Comparison of ENCODE assay signal across 11 cellular contexts in genomic region chr12:119869720-119870119, GRCh38. TPM values are rescaled to one million over a fixed set of nuclear protein-coding genes. Genes with fewer than 3 reads are reported as not detected.
A peak's percentile ranks its signal among the peaks of the same experiment; 100 is the strongest.
DNase-seq lines count a peak whose midpoint lies in the region; ATAC-seq, FAIRE-seq and TF ChIP-seq lines count a peak whose summit lies in the region.
"Had no signal": no experiment of that assay in that cellular context is flagged by ENCODE, and none has a peak within 500 bp of the region (broad histone marks: within the 10 kb centered on the region; RNA-seq: fewer than 3 reads in every experiment).

No MANE protein-coding gene starts in this region.

- TF ChIP-seq POLR2A in esophagus muscularis mucosa (IDR thresholded peaks at IDR 0.05; ENCODE audit: low read depth) = no peak

- H3K4me3 ChIP-seq in fibroblast of the aortic adventitia (ENCODE audit: low read depth, low read length) = no peak overlapping the region
- H3K4me3 ChIP-seq in small intestine (ENCODE audit: low read depth in 1 of 2, low read length in 2 of 2) = no peak overlapping the region
- no peak overlapping the region for H3K4me3 ChIP-seq in pancreas
- H3K4me3 ChIP-seq in esophagus muscularis mucosa = no peak overlapping the region
- H3K4me3 ChIP-seq: PC-9 had no signal

- TF ChIP-seq CTCF in fibroblast of the aortic adventitia (IDR thresholded peaks at IDR 0.05; ENCODE audit: insufficient read depth, low read length) (no peak), pancreas (IDR thresholded peaks at IDR 0.05) (no peak), esophagus muscularis mucosa (IDR thresholded peaks at IDR 0.05) (no peak)

- H3K4me1 Mint-ChIP-seq in activated T-helper 2 cell treated with anti-CD3 and anti-CD28 coated beads, Interferon-gamma antibody, Interleukin-2, Interleukin-4, amounts not matched to agents 10 μg/mL and 5 μg/mL and 100 μg/mL, durations not matched to agents 14 hours and 24 hours and 36 hours (ENCODE audit: low read depth) = no peaks in the 10 kb centered on the region

- no peaks in the 10 kb centered on the region for H3K9me3 Mint-ChIP-seq in activated T-helper 2 cell treated with anti-CD3 and anti-CD28 coated beads, Interferon-gamma antibody, Interleukin-2, Interleukin-4, amounts not matched to agents 10 μg/mL and 5 μg/mL and 100 μg/mL, durations not matched to agents 14 hours and 24 hours and 36 hours
- H3K9me3 Mint-ChIP-seq: activated CD4-positive, alpha-beta memory T cell treated with anti-CD3 and anti-CD28 coated beads for 36 hours had no signal

- H3K27ac Mint-ChIP-seq in activated T-helper 2 cell treated with anti-CD3 and anti-CD28 coated beads, Interferon-gamma antibody, Interleukin-2, Interleukin-4, amounts not matched to agents 10 μg/mL and 5 μg/mL and 100 μg/mL, durations not matched to agents 14 hours and 24 hours and 36 hours = no peak overlapping the region
- H3K27ac Mint-ChIP-seq: activated CD4-positive, alpha-beta memory T cell treated with anti-CD3 and anti-CD28 coated beads for 36 hours had no signal

- no peaks in the 10 kb centered on the region for H3K27me3 Mint-ChIP-seq in activated T-helper 2 cell treated with anti-CD3 and anti-CD28 coated beads, Interferon-gamma antibody, Interleukin-2, Interleukin-4, amounts not matched to agents 10 μg/mL and 5 μg/mL and 100 μg/mL, durations not matched to agents 14 hours and 24 hours and 36 hours (ENCODE audit: low read depth)
- H3K27me3 Mint-ChIP-seq: activated CD4-positive, alpha-beta memory T cell treated with anti-CD3 and anti-CD28 coated beads for 36 hours had no signal

- TF ChIP-seq EP300 in esophagus muscularis mucosa (IDR thresholded peaks at IDR 0.05) = no peak

- no peaks in the 10 kb centered on the region for H3K27me3 ChIP-seq in small intestine (ENCODE audit: control insufficient read depth in 2 of 2, insufficient read depth in 2 of 2, low read length in 2 of 2)
- no peaks in the 10 kb centered on the region for H3K27me3 ChIP-seq in pancreas
- H3K27me3 ChIP-seq in esophagus muscularis mucosa = no peaks in the 10 kb centered on the region

- DNase-seq in HCEC 1CT = peak; percentile 96
- DNase-seq in fibroblast of the aortic adventitia (ENCODE audit: low read depth) = peak; percentile 95
- peak; percentile 16 for DNase-seq in small intestine
- no peak for DNase-seq in pancreas
- DNase-seq in activated T-helper 2 cell treated with anti-CD3 and anti-CD28 coated beads, Interferon-gamma antibody, Interleukin-2, Interleukin-4, amounts not matched to agents 10 μg/mL and 5 μg/mL and 100 μg/mL, durations not matched to agents 14 hours and 24 hours and 36 hours (ENCODE audit: low spot score) = no peak
- DNase-seq in GM19239 (ENCODE audit: insufficient read length, low spot score) = no peak
- no peak for DNase-seq in esophagus muscularis mucosa (ENCODE audit: extremely low spot score)
- DNase-seq: activated CD4-positive, alpha-beta memory T cell treated with anti-CD3 and anti-CD28 coated beads for 36 hours; NCI-H1105 had no signal

- no peak overlapping the region for H3K4me3 Mint-ChIP-seq in activated T-helper 2 cell treated with anti-CD3 and anti-CD28 coated beads, Interferon-gamma antibody, Interleukin-2, Interleukin-4, amounts not matched to agents 10 μg/mL and 5 μg/mL and 100 μg/mL, durations not matched to agents 14 hours and 24 hours and 36 hours (ENCODE audit: low read depth)
- H3K4me3 Mint-ChIP-seq: activated CD4-positive, alpha-beta memory T cell treated with anti-CD3 and anti-CD28 coated beads for 36 hours had no signal

- H3K9me3 ChIP-seq in small intestine (ENCODE audit: control insufficient read depth, low read depth) (no peaks in the 10 kb centered on the region), pancreas (no peaks in the 10 kb centered on the region), esophagus muscularis mucosa (no peaks in the 10 kb centered on the region)

- peaks cover 63% of the 10 kb centered on the region for H3K36me3 Mint-ChIP-seq in activated T-helper 2 cell treated with anti-CD3 and anti-CD28 coated beads, Interferon-gamma antibody, Interleukin-2, Interleukin-4, amounts not matched to agents 10 μg/mL and 5 μg/mL and 100 μg/mL, durations not matched to agents 14 hours and 24 hours and 36 hours (ENCODE audit: low read depth)

- 79 to 86% (median 81%) methylated on average over 5 of the region's 5 CpGs for WGBS in small intestine, 3 donors
- 95 to 96% methylated on average over 5 of the region's 5 CpGs for WGBS in pancreas, 2 donors
- 57% methylated on average over 5 of the region's 5 CpGs for WGBS in esophagus muscularis mucosa

- H3K27ac ChIP-seq in small intestine (ENCODE audit: low read depth in 1 of 2, low read length in 1 of 2) = no peak overlapping the region
- no peak overlapping the region for H3K27ac ChIP-seq in pancreas
- no peak overlapping the region for H3K27ac ChIP-seq in esophagus muscularis mucosa (replicated peaks in 1 of 4)
- H3K27ac ChIP-seq: PC-9 had no signal

- ATAC-seq in SK-N-SH treated with all-trans-retinoic acid at 6 μM for 48 hours (peak; percentile 91), pancreas (no peak)

- H3K36me3 ChIP-seq in small intestine (ENCODE audit: control insufficient read depth in 2 of 2, insufficient read depth in 2 of 2, low read length in 2 of 2) = peaks cover 0 to 2% of the 10 kb centered on the region in 2 donors
- no peaks in the 10 kb centered on the region for H3K36me3 ChIP-seq in pancreas
- no peaks in the 10 kb centered on the region for H3K36me3 ChIP-seq in esophagus muscularis mucosa

- no peak for FAIRE-seq in small intestine (lab: Jason Lieb, UNC)
- FAIRE-seq in pancreas (lab: Jason Lieb, UNC) = no peak
- FAIRE-seq in GM19239 (lab: Jason Lieb, UNC) = no peak

- intact Hi-C loops in pancreas (cut with DNase I) (no loop called here), esophagus muscularis mucosa (cut with DNase I) (no loop called here)
- intact Hi-C loops in activated T-helper 2 cell treated with anti-CD3 and anti-CD28 coated beads, Interferon-gamma antibody, Interleukin-2, Interleukin-4, amounts not matched to agents 10 μg/mL and 5 μg/mL and 100 μg/mL, durations not matched to agents 14 hours and 24 hours and 36 hours (cut with micrococcal nuclease) = no loop called here

- H3K4me1 ChIP-seq in small intestine (ENCODE audit: control insufficient read depth in 2 of 2, insufficient read depth in 1 of 2, low read depth in 1 of 2, low read length in 1 of 2) (no peaks in the 10 kb centered on the region), pancreas (no peaks in the 10 kb centered on the region), esophagus muscularis mucosa (no peaks in the 10 kb centered on the region)

TF ChIP-seq in SK-N-SH treated with all-trans-retinoic acid at 6 μM for 48 hours, 23 proteins besides CTCF, POLR2A, EP300 and RAD21:
- TF ChIP-seq ZFP3 (CRISPR knock-in tag; IDR thresholded peaks at IDR 0.05) = no peak

RNA-seq across cellular contexts. Expression of gene CIT, which starts 7.4 kb away (rescaled TPM):
- total RNA-seq in fibroblast of the aortic adventitia (ENCODE audit: low replicate concordance) (3.8 and 48.0 TPM in 2 replicates), pancreas (1 to 10 TPM in 2 of 6 donors, under 1 TPM in 4; 0.56 to 2.7 (median 0.84) TPM), esophagus muscularis mucosa (10 to 100 TPM in 1 of 4 donors, 1 to 10 TPM in 3; 5.1 to 14.8 (median 5.8) TPM)
- polyA plus RNA-seq in small intestine (1 to 10 TPM in 2 of 3 donors, under 1 TPM in 1; 0.22 to 6.1 (median 3.0) TPM), pancreas (1 to 10 TPM in 1 of 2 donors, under 1 TPM in 1; 0.38 to 1.0 TPM)
- total RNA-seq in activated T-helper 2 cell treated with anti-CD3 and anti-CD28 coated beads, Interferon-gamma antibody, Interleukin-2, Interleukin-4, amounts not matched to agents 10 μg/mL and 5 μg/mL and 100 μg/mL, durations not matched to agents 14 hours and 24 hours and 36 hours = 52.6 and 53.5 TPM in 2 replicates

Comparison
In these comparisons a context has a peak if more than half of its experiments do, and no peak if none do; other contexts are left out.
1. DNase-seq: peak in HCEC 1CT (single experiment), fibroblast of the aortic adventitia (single experiment) and small intestine (single experiment); none in pancreas (0 of 6), activated T-helper 2 cell treated with anti-CD3 and anti-CD28 coated beads, Interferon-gamma antibody, Interleukin-2, Interleukin-4, amounts not matched to agents 10 μg/mL and 5 μg/mL and 100 μg/mL, durations not matched to agents 14 hours and 24 hours and 36 hours (single experiment), GM19239 (single experiment) and esophagus muscularis mucosa (single experiment).